Comparison of ENCODE assay signal across 15 cellular contexts in the genomic region with DNA sequence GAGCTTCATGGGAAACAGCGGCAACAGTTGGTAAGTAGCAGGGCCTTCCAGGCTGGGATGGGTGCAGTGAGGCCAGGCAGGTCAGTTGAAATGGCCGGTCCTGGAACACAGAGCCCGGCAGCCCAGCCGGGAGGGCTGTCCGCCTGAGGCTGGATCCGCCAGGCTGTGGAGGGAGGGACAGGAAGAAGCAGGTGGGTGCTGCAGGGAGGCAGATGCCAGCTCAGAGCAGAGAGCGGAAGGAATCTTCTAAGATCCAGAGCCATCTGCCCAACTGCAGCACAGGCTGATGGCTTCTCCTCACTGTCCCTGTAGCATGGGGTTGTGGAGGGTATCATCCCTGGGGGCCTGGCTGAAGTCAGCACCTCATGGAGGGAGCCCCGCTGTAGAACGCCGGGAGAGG. TPM values are rescaled to one million over a fixed set of nuclear protein-coding genes. Genes with fewer than 3 reads are reported as not detected.
DNase-seq lines count a peak whose midpoint lies in the region; TF ChIP-seq lines count a peak whose summit lies in the region.
"Had no signal": no experiment of that assay in that cellular context is flagged by ENCODE, and none has a peak within 500 bp of the region (broad histone marks: within the 10 kb centered on the region; RNA-seq: fewer than 3 reads in every experiment).

No MANE protein-coding gene starts in this region.

- DNase-seq in AG04450 (ENCODE audit: low read depth, low spot score) (no peak), NCI-H1694 treated with DMSO at 0.1 percent for 48 hours (lab: John Stamatoyannopoulos, UW) (peak; percentile 61), dorsolateral prefrontal cortex (peak in 8 of 10 donors; percentile 43 to 79 (median 64)), GM10266 (ENCODE audit: extremely low spot score) (no peak), HUDEP-2 (lab: John Stamatoyannopoulos, UW; ENCODE audit: unreplicated experiment in 76 of 76) (no peak)
- DNase-seq in stimulated activated CD4-positive, alpha-beta T cell treated with anti-CD3 and anti-CD28 coated beads, Interleukin-12 subunit alpha, Interleukin-12 subunit beta, amount 100 ng/mL, for 4 hours: no peak
- DNase-seq in activated T-helper 1 cell treated with anti-CD3 and anti-CD28 coated beads, Interleukin-12 subunit alpha, Interleukin-12 subunit beta, Interleukin-2, Interleukin-4 antibody, amounts not matched to agents 30 ng/mL and 10 ng/mL and 1 ng/mL, durations not matched to agents 14 hours and 24 hours and 36 hours (ENCODE audit: low spot score): no peak
- DNase-seq: activated naive CD4-positive, alpha-beta T cell treated with anti-CD3 and anti-CD28 coated beads, Interleukin-2, amount 50 U/mL, for 16 hours; natural killer cell; NCI-H2081 treated with DMSO at 0.1 percent for 48 hours; small intestine had no signal

- no peak overlapping the region for H3K4me3 Mint-ChIP-seq in nephron
- no peak overlapping the region for H3K4me3 Mint-ChIP-seq in activated T-helper 1 cell treated with anti-CD3 and anti-CD28 coated beads, Interleukin-12 subunit alpha, Interleukin-12 subunit beta, Interleukin-2, Interleukin-4 antibody, amounts not matched to agents 30 ng/mL and 10 ng/mL and 1 ng/mL, durations not matched to agents 14 hours and 24 hours and 36 hours
- H3K4me3 Mint-ChIP-seq: natural killer cell had no signal

- H3K4me1 Mint-ChIP-seq in nephron: peaks cover 21% of the 10 kb centered on the region
- no peaks in the 10 kb centered on the region for H3K4me1 Mint-ChIP-seq in activated T-helper 1 cell treated with anti-CD3 and anti-CD28 coated beads, Interleukin-12 subunit alpha, Interleukin-12 subunit beta, Interleukin-2, Interleukin-4 antibody, amounts not matched to agents 30 ng/mL and 10 ng/mL and 1 ng/mL, durations not matched to agents 14 hours and 24 hours and 36 hours (ENCODE audit: low read depth)

- TF ChIP-seq CTCF in AG04450 (IDR thresholded peaks at IDR 0.05; ENCODE audit: low read depth, low read length) (no peak), dorsolateral prefrontal cortex (IDR thresholded peaks at IDR 0.05 in 54 of 56, conservative IDR thresholded peaks at IDR 0.05 in 2 of 56; ENCODE audit: low read depth in 1 of 56, partially characterized antibody in 56 of 56) (no peak), nephron (IDR thresholded peaks at IDR 0.05; ENCODE audit: unreplicated experiment in 3 of 3) (no peak), GM10266 (IDR thresholded peaks at IDR 0.05; ENCODE audit: control insufficient read depth, insufficient read depth, low read depth, missing control alignments) (no peak)

- POLR2A ChIA-PET in AG04450 (lab: Yijun Ruan, JAX): interaction anchor here (0.6 to 1.3 kb wide), 3 partner anchors 25 to 34 kb away, joined by 3 to 8 read pairs (median 6); partner anchors contain the start of gene MAPK7

- no peaks in the 10 kb centered on the region; the same call in 1 of the 2 replicates for H3K9me3 ChIP-seq in AG04450 (ENCODE audit: control insufficient read depth, insufficient read depth, low read length)
- H3K9me3 ChIP-seq: left lung had no signal

- H3K4me3 ChIP-seq in AG04450 (ENCODE audit: low read depth, low read length) (peak overlapping the region; percentile 21; the same call in 1 of the 2 replicates), dorsolateral prefrontal cortex (peak overlapping the region; percentile 14 to 71 (median 56))

- no peaks in the 10 kb centered on the region for H3K27me3 ChIP-seq in AG04450 (ENCODE audit: control insufficient read depth, insufficient read depth, low read length)
- no peaks in the 10 kb centered on the region for H3K27me3 ChIP-seq in dorsolateral prefrontal cortex

- peaks cover 18% of the 10 kb centered on the region for H3K27me3 Mint-ChIP-seq in nephron (ENCODE audit: low read depth)
- H3K27me3 Mint-ChIP-seq in activated T-helper 1 cell treated with anti-CD3 and anti-CD28 coated beads, Interleukin-12 subunit alpha, Interleukin-12 subunit beta, Interleukin-2, Interleukin-4 antibody, amounts not matched to agents 30 ng/mL and 10 ng/mL and 1 ng/mL, durations not matched to agents 14 hours and 24 hours and 36 hours (ENCODE audit: insufficient read depth): peaks cover 5% of the 10 kb centered on the region

- no peak overlapping the region for H3K27ac ChIP-seq in AG04450 (ENCODE audit: low read depth, low read length)
- H3K27ac ChIP-seq in dorsolateral prefrontal cortex: peak overlapping the region in 54 of 59 donors; percentile 16 to 91 (median 77)
- H3K27ac ChIP-seq: left lung had no signal

- peak overlapping the region in 2 of 3 experiments; percentile 23 to 61 for H3K27ac Mint-ChIP-seq in nephron
- no peak overlapping the region for H3K27ac Mint-ChIP-seq in activated T-helper 1 cell treated with anti-CD3 and anti-CD28 coated beads, Interleukin-12 subunit alpha, Interleukin-12 subunit beta, Interleukin-2, Interleukin-4 antibody, amounts not matched to agents 30 ng/mL and 10 ng/mL and 1 ng/mL, durations not matched to agents 14 hours and 24 hours and 36 hours
- H3K27ac Mint-ChIP-seq: natural killer cell, WTC11 had no signal

- no peaks in the 10 kb centered on the region for H3K36me3 Mint-ChIP-seq in nephron (ENCODE audit: low read depth)
- no peaks in the 10 kb centered on the region for H3K36me3 Mint-ChIP-seq in activated T-helper 1 cell treated with anti-CD3 and anti-CD28 coated beads, Interleukin-12 subunit alpha, Interleukin-12 subunit beta, Interleukin-2, Interleukin-4 antibody, amounts not matched to agents 30 ng/mL and 10 ng/mL and 1 ng/mL, durations not matched to agents 14 hours and 24 hours and 36 hours (ENCODE audit: low read depth)
- H3K36me3 Mint-ChIP-seq: natural killer cell, WTC11 had no signal

- CTCF ChIA-PET in AG04450 (lab: Charles Lee): interaction anchor here (0.6 to 1.4 kb wide), 2 partner anchors 15 to 36 kb away, joined by 5 to 7 read pairs; no protein-coding TSS in a partner anchor

- H3K9me3 Mint-ChIP-seq in nephron: no peaks in the 10 kb centered on the region
- H3K9me3 Mint-ChIP-seq in activated T-helper 1 cell treated with anti-CD3 and anti-CD28 coated beads, Interleukin-12 subunit alpha, Interleukin-12 subunit beta, Interleukin-2, Interleukin-4 antibody, amounts not matched to agents 30 ng/mL and 10 ng/mL and 1 ng/mL, durations not matched to agents 14 hours and 24 hours and 36 hours: no peaks in the 10 kb centered on the region
- H3K9me3 Mint-ChIP-seq: natural killer cell, WTC11 had no signal

- intact Hi-C loops in dorsolateral prefrontal cortex (cut with DNase I): no loop called here
- intact Hi-C loops in activated T-helper 1 cell treated with anti-CD3 and anti-CD28 coated beads, Interleukin-12 subunit alpha, Interleukin-12 subunit beta, Interleukin-2, Interleukin-4 antibody, amounts not matched to agents 30 ng/mL and 10 ng/mL and 1 ng/mL, durations not matched to agents 14 hours and 24 hours and 36 hours (cut with micrococcal nuclease): no loop called here

RNA-seq across cellular contexts. Expression of gene RNF112, which starts 0.6 kb away (rescaled TPM):
- 3.3 and 4.5 TPM in 2 replicates for polyA plus RNA-seq in AG04450 (2011; rRNA removed)
- 3.1 and 5.5 TPM in 2 replicates for polyA minus RNA-seq in AG04450 (2011; rRNA and poly(A)+ RNA removed)
- 10 to 100 TPM; 26.1 to 82.1 (median 51.1) TPM for total RNA-seq in dorsolateral prefrontal cortex
- total RNA-seq in activated T-helper 1 cell treated with anti-CD3 and anti-CD28 coated beads, Interleukin-12 subunit alpha, Interleukin-12 subunit beta, Interleukin-2, Interleukin-4 antibody, amounts not matched to agents 30 ng/mL and 10 ng/mL and 1 ng/mL, durations not matched to agents 14 hours and 24 hours and 36 hours: not detected in 2 replicates

RNA-seq across cellular contexts. Expression of gene MFAP4, which starts 24.7 kb away (rescaled TPM):
- 122 and 230 TPM in 2 replicates for polyA plus RNA-seq in AG04450 (2011; rRNA removed)
- polyA minus RNA-seq in AG04450 (2011; rRNA and poly(A)+ RNA removed): 57.3 and 80.3 TPM in 2 replicates
- 10 to 100 TPM in 12 of 120 experiments, 1 to 10 TPM in 108; 1.0 to 29.2 (median 4.0) TPM for total RNA-seq in dorsolateral prefrontal cortex
- not detected in 2 replicates for total RNA-seq in activated T-helper 1 cell treated with anti-CD3 and anti-CD28 coated beads, Interleukin-12 subunit alpha, Interleukin-12 subunit beta, Interleukin-2, Interleukin-4 antibody, amounts not matched to agents 30 ng/mL and 10 ng/mL and 1 ng/mL, durations not matched to agents 14 hours and 24 hours and 36 hours
- total RNA-seq: epithelial cell of proximal tubule, natural killer cell had no signal

RNA-seq across cellular contexts. Expression of gene MAPK7, which starts 33.3 kb away (rescaled TPM):
- polyA plus RNA-seq in AG04450 (2011; rRNA removed): 6.2 and 11.0 TPM in 2 replicates
- 35.7 and 53.6 TPM in 2 replicates for polyA minus RNA-seq in AG04450 (2011; rRNA and poly(A)+ RNA removed)
- 10 to 100 TPM in 118 of 120 experiments, 1 to 10 TPM in 2; 9.3 to 31.4 (median 15.9) TPM for total RNA-seq in dorsolateral prefrontal cortex
- 17.2 and 20.7 TPM in 2 replicates for total RNA-seq in activated T-helper 1 cell treated with anti-CD3 and anti-CD28 coated beads, Interleukin-12 subunit alpha, Interleukin-12 subunit beta, Interleukin-2, Interleukin-4 antibody, amounts not matched to agents 30 ng/mL and 10 ng/mL and 1 ng/mL, durations not matched to agents 14 hours and 24 hours and 36 hours

RNA-seq across cellular contexts. Expression of gene B9D1, which starts 49.1 kb away (rescaled TPM):
- polyA plus RNA-seq in AG04450 (2011; rRNA removed): 35.2 and 45.8 TPM in 2 replicates
- 29.7 and 36.6 TPM in 2 replicates for polyA minus RNA-seq in AG04450 (2011; rRNA and poly(A)+ RNA removed)
- total RNA-seq in dorsolateral prefrontal cortex: 10 to 100 TPM; 10.3 to 48.5 (median 28.0) TPM
- 4.3 and 5.6 TPM in 2 replicates for total RNA-seq in activated T-helper 1 cell treated with anti-CD3 and anti-CD28 coated beads, Interleukin-12 subunit alpha, Interleukin-12 subunit beta, Interleukin-2, Interleukin-4 antibody, amounts not matched to agents 30 ng/mL and 10 ng/mL and 1 ng/mL, durations not matched to agents 14 hours and 24 hours and 36 hours

Comparison
In these comparisons a context has a peak if more than half of its experiments do, and no peak if none do; other contexts are left out.
1. DNase-seq: peak in NCI-H1694 treated with DMSO at 0.1 percent for 48 hours (single experiment) and dorsolateral prefrontal cortex (8 of 10); none in AG04450 (single experiment), GM10266 (single experiment), stimulated activated CD4-positive, alpha-beta T cell treated with anti-CD3 and anti-CD28 coated beads, Interleukin-12 subunit alpha, Interleukin-12 subunit beta, amount 100 ng/mL, for 4 hours (single experiment), HUDEP-2 (0 of 76) and activated T-helper 1 cell treated with anti-CD3 and anti-CD28 coated beads, Interleukin-12 subunit alpha, Interleukin-12 subunit beta, Interleukin-2, Interleukin-4 antibody, amounts not matched to agents 30 ng/mL and 10 ng/mL and 1 ng/mL, durations not matched to agents 14 hours and 24 hours and 36 hours (single experiment).
2. RNA of gene RNF112, which starts 0.6 kb away (total RNA-seq): 26.1 to 82.1 TPM in dorsolateral prefrontal cortex; not detected in activated T-helper 1 cell treated with anti-CD3 and anti-CD28 coated beads, Interleukin-12 subunit alpha, Interleukin-12 subunit beta, Interleukin-2, Interleukin-4 antibody, amounts not matched to agents 30 ng/mL and 10 ng/mL and 1 ng/mL, durations not matched to agents 14 hours and 24 hours and 36 hours; every median in the first group is over 10 times any median in the second.